ENCODE assay signal across 1 cellular context in genomic region chr11:3794387-3794786, GRCh38. TPM values are rescaled to one million over a fixed set of nuclear protein-coding genes. Genes with fewer than 3 reads are reported as not detected.
"Had no signal": no experiment of that assay in that cellular context is flagged by ENCODE, and none has a peak within 500 bp of the region (broad histone marks: within the 10 kb centered on the region; RNA-seq: fewer than 3 reads in every experiment).

No MANE protein-coding gene starts in this region.

RNA-seq across cellular contexts. Expression of gene RHOG, which starts 46.4 kb away (rescaled TPM):
- polyA plus RNA-seq: neural cell had no signal
